Comparison of ENCODE assay signal across 13 cellular contexts in genomic region chr18:54718436-54718773, GRCh38.
DNase-seq lines count a peak whose midpoint lies in the region; ATAC-seq and TF ChIP-seq lines count a peak whose summit lies in the region.
"Had no signal": no experiment of that assay in that cellular context is flagged by ENCODE, and none has a peak within 500 bp of the region (broad histone marks: within the 10 kb centered on the region; RNA-seq: fewer than 3 reads in every experiment).

No MANE protein-coding gene starts in this region.

- H3K9me2 ChIP-seq in Karpas-422 (replicated peaks; ENCODE audit: insufficient read depth, low read length), result no peaks in the 10 kb centered on the region

- H3K4me1 ChIP-seq in Karpas-422 (ENCODE audit: low read length) (peaks cover 15% of the 10 kb centered on the region), right cardiac atrium (ENCODE audit: control insufficient read depth, insufficient read depth, low read length) (no peaks in the 10 kb centered on the region)

- H3K9me3 ChIP-seq in Karpas-422 (ENCODE audit: low read length) (no peaks in the 10 kb centered on the region), right cardiac atrium (ENCODE audit: control insufficient read depth, low read length) (no peaks in the 10 kb centered on the region)
- H3K9me3 ChIP-seq: ovary had no signal

- peak overlapping the region; percentile 36; the same call in 1 of the 2 replicates for H2AFZ ChIP-seq in Karpas-422 (ENCODE audit: low read length)

- no peak overlapping the region for H3K27ac Mint-ChIP-seq in activated naive CD4-positive, alpha-beta T cell treated with anti-CD3 and anti-CD28 coated beads, Interleukin-2, amount 50 U/mL, for 24 hours

- no peaks in the 10 kb centered on the region for H4K20me1 ChIP-seq in Karpas-422 (ENCODE audit: insufficient read depth, low read depth, low read length)

- peak overlapping the region; percentile 56 for H3K4me2 ChIP-seq in Karpas-422 (ENCODE audit: low read depth, low read length, poor library complexity, severe bottlenecking)

- DNase-seq in activated naive CD4-positive, alpha-beta T cell treated with Interleukin-2 at 50 U/mL for 16 hours, result no peak
- DNase-seq in Karpas-422 (no peak), dorsolateral prefrontal cortex (no peak), GM13977 (ENCODE audit: low spot score) (no peak), right cardiac atrium (no peak)
- DNase-seq in activated effector memory CD4-positive, alpha-beta T cell treated with Interleukin-2 at 50 U/mL for 16 hours, result no peak
- DNase-seq: dermis blood vessel endothelial cell, mammary epithelial cell, NCI-H2107, ovary had no signal

- in situ Hi-C loops in GM13977 (cut with MboI; ENCODE audit: low pct_unique_long_range_greater_than_20kb, low sequenced_read_pairs, unreplicated experiment), result no loop called here

- H3K4me1 Mint-ChIP-seq in activated naive CD4-positive, alpha-beta T cell treated with anti-CD3 and anti-CD28 coated beads, Interleukin-2, amount 50 U/mL, for 24 hours, result peaks cover 32% of the 10 kb centered on the region

- H3K9me3 Mint-ChIP-seq in activated naive CD4-positive, alpha-beta T cell treated with anti-CD3 and anti-CD28 coated beads, Interleukin-2, amount 50 U/mL, for 24 hours, result no peaks in the 10 kb centered on the region

- intact Hi-C loops in dorsolateral prefrontal cortex (cut with DNase I) (no loop called here), right cardiac atrium (cut with DNase I) (no loop called here)

- no peaks in the 10 kb centered on the region for H3K36me3 ChIP-seq in Karpas-422 (ENCODE audit: insufficient read depth, low read length)
- H3K36me3 ChIP-seq: ovary had no signal

- H3K36me3 Mint-ChIP-seq in activated naive CD4-positive, alpha-beta T cell treated with anti-CD3 and anti-CD28 coated beads, Interleukin-2, amount 50 U/mL, for 24 hours, result no peaks in the 10 kb centered on the region

- H3K4me3 Mint-ChIP-seq in activated naive CD4-positive, alpha-beta T cell treated with anti-CD3 and anti-CD28 coated beads, Interleukin-2, amount 50 U/mL, for 24 hours, result peak overlapping the region; percentile 64

- TF ChIP-seq CTCF in dorsolateral prefrontal cortex (IDR thresholded peaks at IDR 0.05 in 54 of 56, conservative IDR thresholded peaks at IDR 0.05 in 2 of 56; ENCODE audit: low read depth in 1 of 56, partially characterized antibody in 56 of 56) (no peak), GM13977 (IDR thresholded peaks at IDR 0.05; ENCODE audit: extremely low read depth, insufficient read depth, missing control alignments) (no peak)

- H3K4me3 ChIP-seq in Karpas-422 (ENCODE audit: low read length) (no peak overlapping the region), dorsolateral prefrontal cortex (peak overlapping the region in 58 of 59 donors; percentile 20 to 71 (median 56)), right cardiac atrium (ENCODE audit: low read length) (no peak overlapping the region)
- H3K4me3 ChIP-seq: ovary, SK-N-MC had no signal

- no peaks in the 10 kb centered on the region for H3K79me2 ChIP-seq in Karpas-422 (ENCODE audit: low read length)

- H3K27me3 Mint-ChIP-seq in activated naive CD4-positive, alpha-beta T cell treated with anti-CD3 and anti-CD28 coated beads, Interleukin-2, amount 50 U/mL, for 24 hours, result peaks cover 3% of the 10 kb centered on the region

- ATAC-seq in HG03175 (IDR thresholded peaks at IDR 0.05; ENCODE audit: unreplicated experiment) (no peak), right cardiac atrium (no peak)

- peak overlapping the region; percentile 25; the same call in 1 of the 2 replicates for H3K9ac ChIP-seq in Karpas-422 (ENCODE audit: low read length)

- H3K27ac ChIP-seq in Karpas-422 (ENCODE audit: low read length) (no peak overlapping the region), dorsolateral prefrontal cortex (peak overlapping the region in 13 of 59 donors; percentile 4 to 79 (median 52)), right cardiac atrium (ENCODE audit: low read length) (no peak overlapping the region)
- H3K27ac ChIP-seq: ovary, SK-N-MC had no signal

- H3K27me3 ChIP-seq in Karpas-422 (ENCODE audit: low read length), result no peaks in the 10 kb centered on the region
- H3K27me3 ChIP-seq in dorsolateral prefrontal cortex, result no peaks in the 10 kb centered on the region
- no peaks in the 10 kb centered on the region for H3K27me3 ChIP-seq in right cardiac atrium (ENCODE audit: control insufficient read depth, insufficient read depth)
- H3K27me3 ChIP-seq: ovary had no signal

Comparison
In these comparisons a context has a peak if more than half of its experiments do, and no peak if none do; other contexts are left out.
1. H3K4me3 ChIP-seq: peak in dorsolateral prefrontal cortex (58 of 59); none in Karpas-422 (single experiment) and right cardiac atrium (single experiment).